8 cellular contexts compared by ENCODE assay signal in genomic region chr20:44728835-44729342, GRCh38. TPM values are rescaled to one million over a fixed set of nuclear protein-coding genes. Genes with fewer than 3 reads are reported as not detected.
DNase-seq lines count a peak whose midpoint lies in the region; TF ChIP-seq lines count a peak whose summit lies in the region.

No MANE protein-coding gene starts in this region.

- no TSS peak for BruUV-seq in A673 (replicated peaks; lab: Mats Ljungman, UMichigan)

- H3K27me3 ChIP-seq in A673 (replicated peaks; ENCODE audit: insufficient read depth, low read depth, low read length, poor library complexity) (no peaks in the 10 kb centered on the region), left ventricle myocardium inferior (ENCODE audit: low read depth) (no peaks in the 10 kb centered on the region), stomach (peaks cover 0 to 10% (median 0%) of the 10 kb centered on the region in 3 donors)

- H3K4me3 ChIP-seq in A673 (ENCODE audit: low read depth, low read length, poor library complexity, severe bottlenecking) (no peak overlapping the region), left ventricle myocardium inferior (peak overlapping the region; percentile 34), stomach (no peak overlapping the region)

- H3K27ac ChIP-seq in A673 (ENCODE audit: low read depth, low read length, poor library complexity, severe bottlenecking) (no peak overlapping the region), left ventricle myocardium inferior (replicated peaks) (peak overlapping the region; percentile 81), stomach (peak overlapping the region in 1 of 5 donors; percentile 38)

- H3K4me1 ChIP-seq in A673 (ENCODE audit: insufficient read depth, low read length, poor library complexity, severe bottlenecking) (peaks cover 11% of the 10 kb centered on the region), left ventricle myocardium inferior (peaks cover 50% of the 10 kb centered on the region), stomach (peaks cover 17 to 44% (median 32%) of the 10 kb centered on the region in 4 donors)

- DNase-seq in A673 (ENCODE audit: low spot score) (peak; percentile 64), HT1080 (ENCODE audit: low read depth) (peak; percentile 94), SW 1271 (lab: John Stamatoyannopoulos, UW) (peak; percentile 78 to 96), left ventricle myocardium inferior (peak; percentile 64), stomach (peak; percentile 77), occipital lobe (lab: John Stamatoyannopoulos, UW) (no peak)
- DNase-seq in stimulated activated naive CD4-positive, alpha-beta T cell (lab: John Stamatoyannopoulos, UW): no peak
- DNase-seq in activated CD4-positive, CD25-positive, alpha-beta regulatory T cell (lab: John Stamatoyannopoulos, UW): no peak

- no peak for TF ChIP-seq POLR2A in stomach (IDR thresholded peaks at IDR 0.05)

- no peaks in the 10 kb centered on the region for H3K9me3 ChIP-seq in A673 (ENCODE audit: low read depth, low read length, poor library complexity, severe bottlenecking)
- H3K9me3 ChIP-seq in left ventricle myocardium inferior (replicated peaks): no peaks in the 10 kb centered on the region
- no peaks in the 10 kb centered on the region for H3K9me3 ChIP-seq in stomach

- intact Hi-C loops in A673 (cut with micrococcal nuclease; ENCODE audit: unreplicated experiment): no loop called here
- intact Hi-C loops in left ventricle myocardium inferior (cut with micrococcal nuclease): no loop called here
- intact Hi-C loops in stomach (cut with DNase I; ENCODE audit: low total_unique reads): no loop called here

- WGBS in stomach, 5 donors: 13 to 19% (median 15%) methylated on average over 8 of the region's 8 CpGs

- TF ChIP-seq CTCF in A673 (conservative IDR thresholded peaks at IDR 0.05; ENCODE audit: low read depth, low read length) (no peak), left ventricle myocardium inferior (IDR thresholded peaks at IDR 0.05; ENCODE audit: borderline replicate concordance) (no peak), stomach (IDR thresholded peaks at IDR 0.05) (no peak)

- POLR2A ChIA-PET in A673 (lab: Charles Lee; ENCODE audit: low non-redundant PET): no interaction called here

- CTCF ChIA-PET in A673 (lab: Charles Lee): no interaction called here

- TF ChIP-seq EP300 in stomach (IDR thresholded peaks at IDR 0.05): no peak

- H3K36me3 ChIP-seq in A673 (ENCODE audit: insufficient read depth, low read length, poor library complexity, severe bottlenecking) (no peaks in the 10 kb centered on the region), left ventricle myocardium inferior (no peaks in the 10 kb centered on the region), stomach (no peaks in the 10 kb centered on the region)

RNA-seq across cellular contexts. Expression of gene CCN5, which starts 13.7 kb away (rescaled TPM):
- total RNA-seq in A673 (2021) (not detected in 2 replicates), left ventricle myocardium inferior (37.0 TPM), stomach (100 to 1,000 TPM in 1 of 5 donors, 10 to 100 TPM in 1, not detected in 3; 19.9 to 193 TPM), occipital lobe (not detected)
- not detected in 2 replicates for total RNA-seq in HT1080 (2014; rRNA removed; shearing (Covaris generic))
- polyA plus RNA-seq in HT1080 (2015; cell fraction: cytosol; rRNA removed): not detected in 2 replicates
- 0.20 TPM in 1 of 2 replicates, not detected in the other for polyA plus RNA-seq in HT1080 (2015; cell fraction: nucleus; rRNA removed)
- polyA plus RNA-seq in stomach: 1 to 10 TPM; 2.5 to 8.2 (median 3.4) TPM

RNA-seq across cellular contexts. Expression of gene KCNK15, which starts 16.8 kb away (rescaled TPM):
- total RNA-seq in A673 (2021): not detected in 2 replicates
- total RNA-seq in HT1080 (2014; rRNA removed; shearing (Covaris generic)): not detected in 2 replicates
- 0.05 TPM in 1 of 2 replicates, not detected in the other for polyA plus RNA-seq in HT1080 (2015; cell fraction: cytosol; rRNA removed)
- polyA plus RNA-seq in HT1080 (2015; cell fraction: nucleus; rRNA removed): not detected in 2 replicates
- 0.33 TPM for total RNA-seq in left ventricle myocardium inferior
- 1 to 10 TPM in 3 of 5 donors, not detected in 2; 1.5 to 7.7 (median 4.5) TPM for total RNA-seq in stomach
- 1 to 10 TPM in 1 of 3 donors, under 1 TPM in 2; 0.46 to 2.6 (median 0.78) TPM for polyA plus RNA-seq in stomach
- total RNA-seq in occipital lobe: not detected

Comparison
In these comparisons a context has a peak if more than half of its experiments do, and no peak if none do; other contexts are left out.
1. DNase-seq: peak in A673 (single experiment), HT1080 (single experiment), SW 1271 (2 of 2), left ventricle myocardium inferior (single experiment) and stomach (single experiment); none in stimulated activated naive CD4-positive, alpha-beta T cell (0 of 6), occipital lobe (single experiment) and activated CD4-positive, CD25-positive, alpha-beta regulatory T cell (0 of 4).